In the genomic region with DNA sequence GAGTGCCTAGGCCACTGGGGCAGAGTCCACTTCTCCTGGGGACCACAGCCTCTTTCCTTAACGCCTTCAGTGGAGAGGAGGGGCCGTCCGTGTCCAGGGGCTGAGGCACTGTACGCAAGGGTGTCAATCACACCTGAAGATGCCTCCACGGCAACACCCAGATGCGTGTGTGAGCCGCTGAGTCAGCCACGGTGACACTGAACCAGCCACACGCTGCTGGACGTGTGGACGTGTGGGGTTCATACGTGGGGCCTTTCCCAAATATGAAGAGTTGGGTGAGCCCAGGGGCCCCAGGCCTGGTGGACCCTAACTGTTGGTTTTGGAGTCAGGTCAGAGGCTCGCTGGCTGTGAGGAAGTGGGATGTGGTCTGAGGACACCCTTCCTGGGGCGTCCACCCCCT, we compare ENCODE assay signal across 23 cellular contexts. TPM values are rescaled to one million over a fixed set of nuclear protein-coding genes. Genes with fewer than 3 reads are reported as not detected.
DNase-seq lines count a peak whose midpoint lies in the region; ATAC-seq, FAIRE-seq and TF ChIP-seq lines count a peak whose summit lies in the region.
"Had no signal": no experiment of that assay in that cellular context is flagged by ENCODE, and none has a peak within 500 bp of the region (broad histone marks: within the 10 kb centered on the region; RNA-seq: fewer than 3 reads in every experiment).

No MANE protein-coding gene starts in this region.

- no peaks in the 10 kb centered on the region for H3K27me3 ChIP-seq in IMR-90 (ENCODE audit: control insufficient read depth, insufficient read depth, low read length)
- H3K27me3 ChIP-seq in spleen (replicated peaks in 1 of 7), result no peaks in the 10 kb centered on the region

- no peak overlapping the region for H2AFZ ChIP-seq in IMR-90 (replicated peaks; ENCODE audit: low read length, poor library complexity)
- H2AFZ ChIP-seq: GM23248 had no signal

- CTCF ChIA-PET in IMR-90 (lab: Yijun Ruan, JAX), result no interaction called here

- H3K4me3 ChIP-seq in IMR-90 (ENCODE audit: insufficient read depth, low read depth, low read length) (no peak overlapping the region), kidney (ENCODE audit: low read length in 2 of 2) (no peak overlapping the region), spleen (no peak overlapping the region)
- H3K4me3 ChIP-seq: GM12878, GM23248 had no signal

- ATAC-seq in Right ventricle myocardium superior (ENCODE audit: poor library complexity), result no peak
- ATAC-seq in IMR-90 (ENCODE audit: low read depth), result no peak
- no peak for ATAC-seq in GM21825 (IDR thresholded peaks at IDR 0.05; ENCODE audit: unreplicated experiment)
- ATAC-seq: GM12878 had no signal

- TF ChIP-seq RAD21 in IMR-90 (IDR thresholded peaks at IDR 0.05; ENCODE audit: low read length), result no peak

- H3K36me3 ChIP-seq in IMR-90 (ENCODE audit: control insufficient read depth, insufficient read depth, low read length), result no peaks in the 10 kb centered on the region
- no peaks in the 10 kb centered on the region for H3K36me3 ChIP-seq in kidney (ENCODE audit: control insufficient read depth in 1 of 2, insufficient read depth in 2 of 2, low read length in 2 of 2)
- H3K36me3 ChIP-seq in spleen, result no peaks in the 10 kb centered on the region

- H2BK5ac ChIP-seq in IMR-90 (ENCODE audit: low read depth, low read length, poor library complexity, severe bottlenecking), result no peak overlapping the region

- H4K5ac ChIP-seq in IMR-90 (ENCODE audit: low read depth, low read length), result no peak overlapping the region

- no peak overlapping the region for H4K91ac ChIP-seq in IMR-90 (ENCODE audit: insufficient read depth, low read depth, low read length)

- no TSS peak for BruUV-seq in IMR-90 (replicated peaks; lab: Mats Ljungman, UMichigan)

- H3K4me1 ChIP-seq in IMR-90 (ENCODE audit: control insufficient read depth, insufficient read depth, low read length), result peaks cover 7% of the 10 kb centered on the region
- H3K4me1 ChIP-seq in kidney (ENCODE audit: control insufficient read depth in 1 of 2, insufficient read depth in 1 of 2, low read depth in 1 of 2, low read length in 2 of 2), result peaks cover 0 to 4% of the 10 kb centered on the region in 2 donors
- H3K4me1 ChIP-seq in spleen, result peaks cover 0 to 29% (median 16%) of the 10 kb centered on the region in 6 donors

- in situ Hi-C loops in IMR-90 (cut with MboI; ENCODE audit: low sequenced_read_pairs), result no loop called here

- DNase-seq in Right ventricle myocardium superior, result peak; percentile 22
- DNase-seq in cardiac septum (ENCODE audit: low spot score), result no peak
- DNase-seq in IMR-90, result no peak
- DNase-seq in kidney, result peak; percentile 64
- DNase-seq in erythroblast (lab: John Stamatoyannopoulos, UW), result no peak
- no peak for DNase-seq in spleen
- DNase-seq: 8988T; C1 segment of cervical spinal cord; CD4-positive, CD25-positive, alpha-beta regulatory T cell; CD8-positive, alpha-beta memory T cell; COR-L47; DMS 273 treated with DMSO at 0.1 percent for 48 hours; DMS53; DND-41; EL; GM23248; HCEC 1CT had no signal

- no peak overlapping the region for H3K56ac ChIP-seq in IMR-90 (ENCODE audit: extremely low read depth, insufficient read depth, low read length)

- no peak for FAIRE-seq in kidney (lab: Jason Lieb, UNC)
- FAIRE-seq: GM12878, GM19239, H54 had no signal

- no peak overlapping the region for H4K8ac ChIP-seq in IMR-90 (ENCODE audit: low read depth in 2 of 2, low read length in 2 of 2)

- no peak overlapping the region for H3K14ac ChIP-seq in IMR-90 (replicated peaks; ENCODE audit: low read depth, low read length)

- H3K9ac ChIP-seq in IMR-90 (ENCODE audit: low read depth, low read length) (no peak overlapping the region), kidney (ENCODE audit: low read length in 2 of 2) (no peak overlapping the region)
- H3K9ac ChIP-seq: GM23248 had no signal

- H2AK9ac ChIP-seq in IMR-90 (replicated peaks; ENCODE audit: low read depth, low read length, poor library complexity), result peak overlapping the region; percentile 82

- H3K4me2 ChIP-seq in IMR-90 (ENCODE audit: low read depth, low read length), result no peak overlapping the region

- H3K9me3 ChIP-seq in IMR-90 (ENCODE audit: control insufficient read depth, insufficient read depth, low read length), result peaks cover 17% of the 10 kb centered on the region
- H3K9me3 ChIP-seq in kidney (ENCODE audit: control insufficient read depth in 1 of 2, low read length in 2 of 2), result peaks cover 0 to 9% of the 10 kb centered on the region in 2 donors
- H3K9me3 ChIP-seq in spleen, result peaks cover 0 to 39% (median 19%) of the 10 kb centered on the region in 8 donors

- H2BK20ac ChIP-seq in IMR-90 (ENCODE audit: low read depth, low read length), result no peak overlapping the region

- H3K9me1 ChIP-seq in IMR-90 (ENCODE audit: insufficient read depth, low read length), result peaks cover 4% of the 10 kb centered on the region; the same call in 1 of the 2 replicates

- intact Hi-C loops in Right ventricle myocardium superior (cut with DNase I) (no loop called here), cardiac septum (cut with DNase I) (no loop called here), IMR-90 (cut with micrococcal nuclease) (loop anchor here (10.0 kb wide), 1 partner anchor 214 kb away; no protein-coding TSS in a partner anchor), kidney (cut with DNase I) (no loop called here), spleen (cut with DNase I; ENCODE audit: low total_unique reads) (no loop called here)

- no peak overlapping the region for H2BK120ac ChIP-seq in IMR-90 (ENCODE audit: low read depth, low read length)

- POLR2A ChIA-PET in IMR-90 (lab: Charles Lee; ENCODE audit: unreplicated experiment), result no interaction called here

- dilution Hi-C loops in IMR-90 (cut with HindIII; ENCODE audit: low sequenced_read_pairs, unreplicated experiment), result no loop called here

- TF ChIP-seq POLR2A in IMR-90 (IDR thresholded peaks at IDR 0.05; ENCODE audit: low read depth, low read length), result no peak
- TF ChIP-seq POLR2A in erythroblast (IDR thresholded peaks at IDR 0.05; ENCODE audit: low read length), result no peak
- TF ChIP-seq POLR2A in spleen (IDR thresholded peaks at IDR 0.05), result no peak

- H2BK15ac ChIP-seq in IMR-90 (ENCODE audit: low read depth, low read length), result no peak overlapping the region

- 85% methylated on average over 5 of the region's 14 CpGs; no CpG with 5 or more reads in 1 of the 2 experiments for WGBS in IMR-90 (ENCODE audit: extremely low coverage in 2 of 2, insufficient read length in 1 of 2), 2 experiments
- WGBS in spleen, 5 donors, result 87 to 96% (median 93%) methylated on average over 14 of the region's 14 CpGs

- H3K79me1 ChIP-seq in IMR-90 (ENCODE audit: low read depth in 1 of 2, low read length in 2 of 2), result peaks cover 0 to 21% of the 10 kb centered on the region in 2 experiments; a peak in 2 of 4 replicates

- no peak overlapping the region for H3K4ac ChIP-seq in IMR-90 (ENCODE audit: low read depth, low read length)

- H4K20me1 ChIP-seq in IMR-90 (ENCODE audit: insufficient read depth, low read length), result peaks cover 10% of the 10 kb centered on the region; the same call in 1 of the 2 replicates

- H2AK5ac ChIP-seq in IMR-90 (ENCODE audit: low read depth, low read length), result peak overlapping the region; percentile 16; the same call in 1 of the 2 replicates

- H3K23ac ChIP-seq in IMR-90 (ENCODE audit: low read depth, low read length), result no peak overlapping the region

- H3K27ac ChIP-seq in IMR-90 (ENCODE audit: insufficient read depth, low read length) (no peak overlapping the region), kidney (ENCODE audit: low read depth in 2 of 2, low read length in 2 of 2) (no peak overlapping the region), spleen (no peak overlapping the region)
- H3K27ac ChIP-seq: GM23248, HL-60 had no signal

- TF ChIP-seq CTCF in IMR-90 (conservative IDR thresholded peaks at IDR 0.05; ENCODE audit: low read depth, low read length) (no peak), kidney (IDR thresholded peaks at IDR 0.05; ENCODE audit: borderline replicate concordance, extremely low read depth, insufficient read depth) (no peak), spleen (IDR thresholded peaks at IDR 0.05 in 8 of 11, conservative IDR thresholded peaks at IDR 0.05 in 3 of 11) (no peak)

- H3K18ac ChIP-seq in IMR-90 (ENCODE audit: low read depth, low read length), result no peak overlapping the region

TF ChIP-seq in IMR-90, 13 proteins besides CTCF, POLR2A, EP300 and RAD21:
- TF ChIP-seq BHLHE40 (IDR thresholded peaks at IDR 0.05; ENCODE audit: low read depth, low read length), result no peak
- no peak for TF ChIP-seq RFX5 (IDR thresholded peaks at IDR 0.05; ENCODE audit: low read depth, low read length)
- TF ChIP-seq FOS (IDR thresholded peaks at IDR 0.05; ENCODE audit: low read depth, low read length), result no peak
- TF ChIP-seq CEBPB (IDR thresholded peaks at IDR 0.05; ENCODE audit: low read depth, low read length), result no peak
- TF ChIP-seq, protein P1, sequence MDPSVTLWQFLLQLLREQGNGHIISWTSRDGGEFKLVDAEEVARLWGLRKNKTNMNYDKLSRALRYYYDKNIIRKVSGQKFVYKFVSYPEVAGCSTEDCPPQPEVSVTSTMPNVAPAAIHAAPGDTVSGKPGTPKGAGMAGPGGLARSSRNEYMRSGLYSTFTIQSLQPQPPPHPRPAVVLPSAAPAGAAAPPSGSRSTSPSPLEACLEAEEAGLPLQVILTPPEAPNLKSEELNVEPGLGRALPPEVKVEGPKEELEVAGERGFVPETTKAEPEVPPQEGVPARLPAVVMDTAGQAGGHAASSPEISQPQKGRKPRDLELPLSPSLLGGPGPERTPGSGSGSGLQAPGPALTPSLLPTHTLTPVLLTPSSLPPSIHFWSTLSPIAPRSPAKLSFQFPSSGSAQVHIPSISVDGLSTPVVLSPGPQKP (IDR thresholded peaks at IDR 0.05; ENCODE audit: borderline replicate concordance, low read depth, low read length), result no peak

RNA-seq across cellular contexts. Expression of a gene that starts 51.6 kb away (rescaled TPM):
- 6.9 TPM for total RNA-seq in Right ventricle myocardium superior
- total RNA-seq in cardiac septum, result 10.7 TPM
- 0.36 and 0.83 TPM in 2 replicates for total RNA-seq in IMR-90 (2012; rRNA removed)
- 0.94 and 1.1 TPM in 2 replicates for polyA plus RNA-seq in IMR-90 (2012; rRNA removed)
- polyA plus RNA-seq in IMR-90 (2012; cell fraction: cytosol; rRNA removed), result 0.65 and 1.3 TPM in 2 replicates
- polyA plus RNA-seq in IMR-90 (2012; cell fraction: nucleus; rRNA removed; ENCODE audit: low replicate concordance), result 0.46 and 0.95 TPM in 2 replicates
- 29.3 TPM for total RNA-seq in kidney
- 11.9 TPM for polyA plus RNA-seq in kidney (ENCODE audit: insufficient read depth, low read depth, low replicate concordance)
- 10 to 100 TPM in 6 of 7 donors, 1 to 10 TPM in 1; 5.7 to 26.9 (median 22.2) TPM for total RNA-seq in spleen
- polyA plus RNA-seq in spleen, result 10 to 100 TPM in 2 of 3 donors, 1 to 10 TPM in 1; 6.0 to 13.0 (median 10.3) TPM
- total RNA-seq: G401, GM23248 had no signal
- polyA plus RNA-seq: CD8-positive, alpha-beta memory T cell had no signal

RNA-seq across cellular contexts. Expression of a gene that starts 53.2 kb away (rescaled TPM):
- 181 TPM for total RNA-seq in Right ventricle myocardium superior
- total RNA-seq in cardiac septum, result 201 TPM
- total RNA-seq in IMR-90 (2012; rRNA removed), result 212 and 220 TPM in 2 replicates
- polyA plus RNA-seq in IMR-90 (2012; rRNA removed), result 795 and 823 TPM in 2 replicates
- 1,010 and 1,498 TPM in 2 replicates for polyA plus RNA-seq in IMR-90 (2012; cell fraction: cytosol; rRNA removed)
- 1,145 and 2,216 TPM in 2 replicates for polyA plus RNA-seq in IMR-90 (2012; cell fraction: nucleus; rRNA removed; ENCODE audit: low replicate concordance)
- total RNA-seq in kidney, result 83.5 TPM
- polyA plus RNA-seq in kidney (ENCODE audit: insufficient read depth, low read depth, low replicate concordance), result 135 TPM
- 10 to 100 TPM; 22.0 to 54.5 (median 39.3) TPM for total RNA-seq in spleen
- 10 to 100 TPM; 16.7 to 33.5 (median 18.4) TPM for polyA plus RNA-seq in spleen

Comparison
In these comparisons a context has a peak if more than half of its experiments do, and no peak if none do; other contexts are left out.
1. DNase-seq: peak in Right ventricle myocardium superior (single experiment) and kidney (single experiment); none in cardiac septum (single experiment), IMR-90 (single experiment), erythroblast (0 of 2) and spleen (single experiment).